ENCODE assay signal across 1 cellular context in the genomic region with DNA sequence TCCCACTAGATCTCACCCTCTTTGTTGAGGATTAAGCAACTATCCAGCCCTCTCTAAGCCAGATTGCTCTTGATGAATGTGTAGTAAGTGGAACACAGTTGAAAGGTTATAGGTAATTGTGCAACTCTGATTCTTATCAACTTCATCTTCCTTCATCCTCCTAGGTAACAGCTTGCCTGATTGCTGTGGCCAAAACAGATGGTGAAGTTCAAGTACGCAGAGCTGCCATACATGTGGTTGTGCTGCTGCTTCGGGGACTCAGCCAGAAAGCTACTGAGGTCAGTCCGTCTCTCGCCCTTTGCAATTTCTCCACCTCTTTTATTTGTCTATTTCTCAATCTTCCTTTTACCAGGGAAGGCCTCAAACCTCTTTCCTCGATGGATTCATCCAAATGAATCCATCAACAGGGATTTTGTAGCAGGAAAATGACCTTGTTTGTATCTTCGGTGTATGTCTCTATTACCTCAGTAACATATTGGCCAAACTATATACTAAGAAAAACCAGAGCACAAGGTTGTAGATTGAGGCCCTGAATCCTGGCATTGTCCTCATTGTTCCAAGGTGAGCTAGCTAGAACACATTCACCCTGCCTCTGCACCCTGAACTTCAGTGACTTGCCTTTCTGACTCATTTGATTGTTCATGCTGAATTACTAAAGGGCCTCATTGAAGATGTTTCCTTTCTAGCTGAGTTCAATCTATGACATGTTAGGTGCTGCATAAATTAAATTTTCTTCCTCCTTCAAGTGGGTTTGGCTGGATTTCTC.
A peak's percentile ranks its signal among the peaks of the same experiment; 100 is the strongest.
TF ChIP-seq lines count a peak whose summit lies in the region.

No MANE protein-coding gene starts in this region.

TF ChIP-seq in HepG2, 621 proteins besides CTCF, POLR2A, EP300 and RAD21 (continues in another document):
- TF ChIP-seq, protein P1, sequence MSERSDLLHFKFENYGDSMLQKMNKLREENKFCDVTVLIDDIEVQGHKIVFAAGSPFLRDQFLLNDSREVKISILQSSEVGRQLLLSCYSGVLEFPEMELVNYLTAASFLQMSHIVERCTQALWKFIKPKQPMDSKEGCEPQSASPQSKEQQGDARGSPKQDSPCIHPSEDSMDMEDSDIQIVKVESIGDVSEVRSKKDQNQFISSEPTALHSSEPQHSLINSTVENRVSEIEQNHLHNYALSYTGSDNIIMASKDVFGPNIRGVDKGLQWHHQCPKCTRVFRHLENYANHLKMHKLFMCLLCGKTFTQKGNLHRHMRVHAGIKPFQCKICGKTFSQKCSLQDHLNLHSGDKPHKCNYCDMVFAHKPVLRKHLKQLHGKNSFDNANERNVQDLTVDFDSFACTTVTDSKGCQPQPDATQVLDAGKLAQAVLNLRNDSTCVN (CRISPR knock-in tag; IDR thresholded peaks at IDR 0.05; ENCODE audit: borderline replicate concordance): no peak
- TF ChIP-seq ZNF264 (CRISPR knock-in tag; IDR thresholded peaks at IDR 0.05) (peak; percentile 70; the same call in 1 of the 2 replicates), GATA4 (IDR thresholded peaks at IDR 0.05; ENCODE audit: borderline replicate concordance, low read depth) (peak; percentile 33; the same call in 1 of the 2 replicates), FOXJ3 (CRISPR knock-in tag; IDR thresholded peaks at IDR 0.05; ENCODE audit: borderline replicate concordance) (peak; percentile 56; the same call in 1 of the 2 replicates), ZNF589 (CRISPR knock-in tag; conservative IDR thresholded peaks at IDR 0.05) (no peak; the same call in 1 of the 2 replicates), GATAD1 (CRISPR knock-in tag; IDR thresholded peaks at IDR 0.05) (0 out of 2 replicates have a peak, but pooled peaks have one; percentile 21), GTF3A (CRISPR knock-in tag; conservative IDR thresholded peaks at IDR 0.05) (no peak), PHF21A (CRISPR knock-in tag; IDR thresholded peaks at IDR 0.05) (peak; percentile 61; the same call in 1 of the 2 replicates), ZNF260 (CRISPR knock-in tag; IDR thresholded peaks at IDR 0.05; ENCODE audit: borderline replicate concordance, low read depth) (no peak), SALL1 (CRISPR knock-in tag; IDR thresholded peaks at IDR 0.05) (peak; percentile 79), SMARCE1 (IDR thresholded peaks at IDR 0.05; ENCODE audit: borderline replicate concordance) (no peak), AHR (CRISPR knock-in tag; IDR thresholded peaks at IDR 0.05) (no peak), KDM2A (CRISPR knock-in tag; IDR thresholded peaks at IDR 0.05; ENCODE audit: borderline replicate concordance, low read depth) (peak; percentile 55; the same call in 1 of the 2 replicates), ZNF749 (CRISPR knock-in tag; IDR thresholded peaks at IDR 0.05; ENCODE audit: borderline replicate concordance) (no peak)
- TF ChIP-seq, protein P2, sequence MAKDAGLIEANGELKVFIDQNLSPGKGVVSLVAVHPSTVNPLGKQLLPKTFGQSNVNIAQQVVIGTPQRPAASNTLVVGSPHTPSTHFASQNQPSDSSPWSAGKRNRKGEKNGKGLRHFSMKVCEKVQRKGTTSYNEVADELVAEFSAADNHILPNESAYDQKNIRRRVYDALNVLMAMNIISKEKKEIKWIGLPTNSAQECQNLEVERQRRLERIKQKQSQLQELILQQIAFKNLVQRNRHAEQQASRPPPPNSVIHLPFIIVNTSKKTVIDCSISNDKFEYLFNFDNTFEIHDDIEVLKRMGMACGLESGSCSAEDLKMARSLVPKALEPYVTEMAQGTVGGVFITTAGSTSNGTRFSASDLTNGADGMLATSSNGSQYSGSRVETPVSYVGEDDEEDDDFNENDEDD (CRISPR knock-in tag; IDR thresholded peaks at IDR 0.05; ENCODE audit: borderline replicate concordance): peak; percentile 14; the same call in 1 of the 2 replicates
- TF ChIP-seq, protein P3, sequence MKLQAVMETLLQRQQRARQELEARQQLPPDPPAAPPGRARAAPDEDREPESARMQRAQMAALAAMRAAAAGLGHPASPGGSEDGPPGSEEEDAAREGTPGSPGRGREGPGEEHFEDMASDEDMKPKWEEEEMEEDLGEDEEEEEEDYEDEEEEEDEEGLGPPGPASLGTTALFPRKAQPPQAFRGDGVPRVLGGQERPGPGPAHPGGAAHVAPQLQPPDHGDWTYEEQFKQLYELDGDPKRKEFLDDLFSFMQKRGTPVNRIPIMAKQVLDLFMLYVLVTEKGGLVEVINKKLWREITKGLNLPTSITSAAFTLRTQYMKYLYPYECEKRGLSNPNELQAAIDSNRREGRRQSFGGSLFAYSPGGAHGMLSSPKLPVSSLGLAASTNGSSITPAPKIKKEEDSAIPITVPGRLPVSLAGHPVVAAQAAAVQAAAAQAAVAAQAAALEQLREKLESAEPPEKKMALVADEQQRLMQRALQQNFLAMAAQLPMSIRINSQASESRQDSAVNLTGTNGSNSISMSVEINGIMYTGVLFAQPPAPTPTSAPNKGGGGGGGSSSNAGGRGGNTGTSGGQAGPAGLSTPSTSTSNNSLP (IDR thresholded peaks at IDR 0.05; ENCODE audit: low read depth, low read length): peak; percentile 88
- TF ChIP-seq, protein P4, sequence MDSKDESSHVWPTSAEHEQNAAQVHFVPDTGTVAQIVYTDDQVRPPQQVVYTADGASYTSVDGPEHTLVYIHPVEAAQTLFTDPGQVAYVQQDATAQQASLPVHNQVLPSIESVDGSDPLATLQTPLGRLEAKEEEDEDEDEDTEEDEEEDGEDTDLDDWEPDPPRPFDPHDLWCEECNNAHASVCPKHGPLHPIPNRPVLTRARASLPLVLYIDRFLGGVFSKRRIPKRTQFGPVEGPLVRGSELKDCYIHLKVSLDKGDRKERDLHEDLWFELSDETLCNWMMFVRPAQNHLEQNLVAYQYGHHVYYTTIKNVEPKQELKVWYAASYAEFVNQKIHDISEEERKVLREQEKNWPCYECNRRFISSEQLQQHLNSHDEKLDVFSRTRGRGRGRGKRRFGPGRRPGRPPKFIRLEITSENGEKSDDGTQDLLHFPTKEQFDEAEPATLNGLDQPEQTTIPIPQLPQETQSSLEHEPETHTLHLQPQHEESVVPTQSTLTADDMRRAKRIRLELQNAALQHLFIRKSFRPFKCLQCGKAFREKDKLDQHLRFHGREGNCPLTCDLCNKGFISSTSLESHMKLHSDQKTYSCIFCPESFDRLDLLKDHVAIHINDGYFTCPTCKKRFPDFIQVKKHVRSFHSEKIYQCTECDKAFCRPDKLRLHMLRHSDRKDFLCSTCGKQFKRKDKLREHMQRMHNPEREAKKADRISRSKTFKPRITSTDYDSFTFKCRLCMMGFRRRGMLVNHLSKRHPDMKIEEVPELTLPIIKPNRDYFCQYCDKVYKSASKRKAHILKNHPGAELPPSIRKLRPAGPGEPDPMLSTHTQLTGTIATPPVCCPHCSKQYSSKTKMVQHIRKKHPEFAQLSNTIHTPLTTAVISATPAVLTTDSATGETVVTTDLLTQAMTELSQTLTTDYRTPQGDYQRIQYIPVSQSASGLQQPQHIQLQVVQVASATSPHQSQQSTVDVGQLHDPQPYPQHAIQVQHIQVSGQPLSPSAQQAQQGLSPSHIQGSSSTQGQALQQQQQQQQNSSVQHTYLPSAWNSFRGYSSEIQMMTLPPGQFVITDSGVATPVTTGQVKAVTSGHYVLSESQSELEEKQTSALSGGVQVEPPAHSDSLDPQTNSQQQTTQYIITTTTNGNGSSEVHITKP (CRISPR knock-in tag; IDR thresholded peaks at IDR 0.05; ENCODE audit: low read depth): peak; percentile 73; the same call in 1 of the 2 replicates
- TF ChIP-seq, protein P5, sequence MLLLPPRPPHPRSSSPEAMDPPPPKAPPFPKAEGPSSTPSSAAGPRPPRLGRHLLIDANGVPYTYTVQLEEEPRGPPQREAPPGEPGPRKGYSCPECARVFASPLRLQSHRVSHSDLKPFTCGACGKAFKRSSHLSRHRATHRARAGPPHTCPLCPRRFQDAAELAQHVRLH (CRISPR knock-in tag; IDR thresholded peaks at IDR 0.05; ENCODE audit: borderline replicate concordance, low read depth): peak; percentile 65; the same call in 1 of the 2 replicates
- TF ChIP-seq, protein P6, sequence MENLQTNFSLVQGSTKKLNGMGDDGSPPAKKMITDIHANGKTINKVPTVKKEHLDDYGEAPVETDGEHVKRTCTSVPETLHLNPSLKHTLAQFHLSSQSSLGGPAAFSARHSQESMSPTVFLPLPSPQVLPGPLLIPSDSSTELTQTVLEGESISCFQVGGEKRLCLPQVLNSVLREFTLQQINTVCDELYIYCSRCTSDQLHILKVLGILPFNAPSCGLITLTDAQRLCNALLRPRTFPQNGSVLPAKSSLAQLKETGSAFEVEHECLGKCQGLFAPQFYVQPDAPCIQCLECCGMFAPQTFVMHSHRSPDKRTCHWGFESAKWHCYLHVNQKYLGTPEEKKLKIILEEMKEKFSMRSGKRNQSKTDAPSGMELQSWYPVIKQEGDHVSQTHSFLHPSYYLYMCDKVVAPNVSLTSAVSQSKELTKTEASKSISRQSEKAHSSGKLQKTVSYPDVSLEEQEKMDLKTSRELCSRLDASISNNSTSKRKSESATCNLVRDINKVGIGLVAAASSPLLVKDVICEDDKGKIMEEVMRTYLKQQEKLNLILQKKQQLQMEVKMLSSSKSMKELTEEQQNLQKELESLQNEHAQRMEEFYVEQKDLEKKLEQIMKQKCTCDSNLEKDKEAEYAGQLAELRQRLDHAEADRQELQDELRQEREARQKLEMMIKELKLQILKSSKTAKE (CRISPR knock-in tag; IDR thresholded peaks at IDR 0.05; ENCODE audit: borderline replicate concordance): peak; percentile 88
- TF ChIP-seq, protein P7, sequence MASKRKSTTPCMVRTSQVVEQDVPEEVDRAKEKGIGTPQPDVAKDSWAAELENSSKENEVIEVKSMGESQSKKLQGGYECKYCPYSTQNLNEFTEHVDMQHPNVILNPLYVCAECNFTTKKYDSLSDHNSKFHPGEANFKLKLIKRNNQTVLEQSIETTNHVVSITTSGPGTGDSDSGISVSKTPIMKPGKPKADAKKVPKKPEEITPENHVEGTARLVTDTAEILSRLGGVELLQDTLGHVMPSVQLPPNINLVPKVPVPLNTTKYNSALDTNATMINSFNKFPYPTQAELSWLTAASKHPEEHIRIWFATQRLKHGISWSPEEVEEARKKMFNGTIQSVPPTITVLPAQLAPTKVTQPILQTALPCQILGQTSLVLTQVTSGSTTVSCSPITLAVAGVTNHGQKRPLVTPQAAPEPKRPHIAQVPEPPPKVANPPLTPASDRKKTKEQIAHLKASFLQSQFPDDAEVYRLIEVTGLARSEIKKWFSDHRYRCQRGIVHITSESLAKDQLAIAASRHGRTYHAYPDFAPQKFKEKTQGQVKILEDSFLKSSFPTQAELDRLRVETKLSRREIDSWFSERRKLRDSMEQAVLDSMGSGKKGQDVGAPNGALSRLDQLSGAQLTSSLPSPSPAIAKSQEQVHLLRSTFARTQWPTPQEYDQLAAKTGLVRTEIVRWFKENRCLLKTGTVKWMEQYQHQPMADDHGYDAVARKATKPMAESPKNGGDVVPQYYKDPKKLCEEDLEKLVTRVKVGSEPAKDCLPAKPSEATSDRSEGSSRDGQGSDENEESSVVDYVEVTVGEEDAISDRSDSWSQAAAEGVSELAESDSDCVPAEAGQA (IDR thresholded peaks at IDR 0.05; ENCODE audit: low read depth): 0 out of 2 replicates have a peak, but pooled peaks have one; percentile 27
- TF ChIP-seq, protein P7 (CRISPR knock-in tag; IDR thresholded peaks at IDR 0.05; ENCODE audit: borderline replicate concordance): peak; percentile 54; the same call in 1 of the 2 replicates
- TF ChIP-seq, protein P8, sequence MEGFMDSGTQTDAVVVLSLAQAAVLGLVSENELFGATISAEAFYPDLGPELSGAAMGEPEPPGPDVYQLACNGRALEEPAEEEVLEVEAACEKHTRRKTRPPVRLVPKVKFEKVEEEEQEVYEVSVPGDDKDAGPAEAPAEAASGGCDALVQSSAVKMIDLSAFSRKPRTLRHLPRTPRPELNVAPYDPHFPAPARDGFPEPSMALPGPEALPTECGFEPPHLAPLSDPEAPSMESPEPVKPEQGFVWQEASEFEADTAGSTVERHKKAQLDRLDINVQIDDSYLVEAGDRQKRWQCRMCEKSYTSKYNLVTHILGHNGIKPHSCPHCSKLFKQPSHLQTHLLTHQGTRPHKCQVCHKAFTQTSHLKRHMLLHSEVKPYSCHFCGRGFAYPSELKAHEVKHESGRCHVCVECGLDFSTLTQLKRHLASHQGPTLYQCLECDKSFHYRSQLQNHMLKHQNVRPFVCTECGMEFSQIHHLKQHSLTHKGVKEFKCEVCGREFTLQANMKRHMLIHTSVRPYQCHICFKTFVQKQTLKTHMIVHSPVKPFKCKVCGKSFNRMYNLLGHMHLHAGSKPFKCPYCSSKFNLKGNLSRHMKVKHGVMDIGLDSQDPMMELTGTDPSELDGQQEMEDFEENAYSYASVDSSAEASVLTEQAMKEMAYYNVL (CRISPR knock-in tag; IDR thresholded peaks at IDR 0.05; ENCODE audit: borderline replicate concordance): peak; percentile 63; the same call in 1 of the 2 replicates
